Comparison of ENCODE assay signal across 7 cellular contexts in genomic region chr12:67804168-67804567, GRCh38.
DNase-seq lines count a peak whose midpoint lies in the region; ATAC-seq lines count a peak whose summit lies in the region.

No MANE protein-coding gene starts in this region.

- peak; percentile 56 for DNase-seq in activated naive CD4-positive, alpha-beta T cell treated with anti-CD3 and anti-CD28 coated beads, Interleukin-2, amount 50 U/mL, for 16 hours
- peak; percentile 10 to 49 for DNase-seq in stimulated activated CD8-positive, alpha-beta memory T cell treated with anti-CD3 and anti-CD28 coated beads, Interleukin-7, amount 100 ng/mL, for 48 hours (ENCODE audit: extremely low read depth in 1 of 2, low read depth in 1 of 2)
- DNase-seq in ecto neural progenitor cell (ENCODE audit: low spot score), result no peak
- DNase-seq in SKM-1 (lab: John Stamatoyannopoulos, UW; ENCODE audit: unreplicated experiment), result no peak

- ATAC-seq in GM21360 (IDR thresholded peaks at IDR 0.05; ENCODE audit: unreplicated experiment) (peak; percentile 87), HG03565 (IDR thresholded peaks at IDR 0.05; ENCODE audit: unreplicated experiment) (peak; percentile 82), HG03108 (IDR thresholded peaks at IDR 0.05; ENCODE audit: unreplicated experiment) (no peak)

Comparison
In these comparisons a context has a peak if more than half of its experiments do, and no peak if none do; other contexts are left out.
1. DNase-seq: peak in activated naive CD4-positive, alpha-beta T cell treated with anti-CD3 and anti-CD28 coated beads, Interleukin-2, amount 50 U/mL, for 16 hours (single experiment) and stimulated activated CD8-positive, alpha-beta memory T cell treated with anti-CD3 and anti-CD28 coated beads, Interleukin-7, amount 100 ng/mL, for 48 hours (2 of 2); none in ecto neural progenitor cell (single experiment) and SKM-1 (single experiment).